Comparison of ENCODE assay signal across 11 cellular contexts in the genomic region with DNA sequence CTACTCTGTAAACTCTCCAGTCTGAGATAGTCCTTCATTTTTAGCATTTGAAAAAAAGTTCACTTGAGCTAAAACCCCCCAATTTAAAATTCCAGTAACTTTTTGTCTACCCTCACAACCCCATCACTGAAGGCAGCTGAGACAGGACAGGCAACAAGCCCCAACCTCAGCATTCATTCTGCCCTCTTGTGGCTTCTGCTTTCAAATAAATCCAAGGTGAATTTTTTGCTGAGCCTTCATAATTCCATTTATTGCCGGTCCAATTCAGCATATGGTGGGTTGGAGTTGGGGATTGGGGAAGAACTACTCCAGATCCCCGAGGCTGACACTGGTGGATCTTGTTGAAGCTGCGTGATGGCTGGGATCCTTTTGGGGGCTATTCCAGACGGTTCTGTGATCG.
DNase-seq lines count a peak whose midpoint lies in the region; ATAC-seq and TF ChIP-seq lines count a peak whose summit lies in the region.
"Had no signal": no experiment of that assay in that cellular context is flagged by ENCODE, and none has a peak within 500 bp of the region (broad histone marks: within the 10 kb centered on the region; RNA-seq: fewer than 3 reads in every experiment).

No MANE protein-coding gene starts in this region.

- no peak overlapping the region for H3K4me3 Mint-ChIP-seq in CD4-positive, alpha-beta memory T cell

- POLR2A ChIA-PET in CD4-positive, alpha-beta memory T cell (lab: Charles Lee; ENCODE audit: partially characterized antibody), result no interaction called here

- intact Hi-C loops in right lobe of liver (cut with DNase I), result no loop called here
- intact Hi-C loops in CD4-positive, alpha-beta memory T cell (cut with micrococcal nuclease), result no loop called here

- no peaks in the 10 kb centered on the region for H3K4me1 Mint-ChIP-seq in CD4-positive, alpha-beta memory T cell

- H3K4me1 ChIP-seq in right lobe of liver, result peaks cover 0 to 5% (median 0%) of the 10 kb centered on the region in 4 donors
- H3K4me1 ChIP-seq in CD4-positive, alpha-beta memory T cell (ENCODE audit: insufficient read depth, low read length), result no peaks in the 10 kb centered on the region
- H3K4me1 ChIP-seq: uterus had no signal

- H3K4me3 ChIP-seq in AG10803 (ENCODE audit: low read length), result no peak overlapping the region
- no peak overlapping the region for H3K4me3 ChIP-seq in choroid plexus epithelial cell (ENCODE audit: low read depth, low read length)
- no peak overlapping the region for H3K4me3 ChIP-seq in right lobe of liver
- H3K4me3 ChIP-seq in CD4-positive, alpha-beta memory T cell (ENCODE audit: low read length in 2 of 2), result no peak overlapping the region
- H3K4me3 ChIP-seq: uterus had no signal

- H3K27ac ChIP-seq in right lobe of liver, result no peak overlapping the region
- no peak overlapping the region for H3K27ac ChIP-seq in CD4-positive, alpha-beta memory T cell (ENCODE audit: low read depth, low read length)
- H3K27ac ChIP-seq: uterus had no signal

- no peaks in the 10 kb centered on the region for H3K36me3 ChIP-seq in right lobe of liver
- H3K36me3 ChIP-seq in CD4-positive, alpha-beta memory T cell (ENCODE audit: insufficient read depth, low read length), result no peaks in the 10 kb centered on the region
- H3K36me3 ChIP-seq: uterus had no signal

- no peaks in the 10 kb centered on the region for H3K36me3 Mint-ChIP-seq in CD4-positive, alpha-beta memory T cell

- no peak for DNase-seq in AG10803 (ENCODE audit: low read depth)
- peak; percentile 52 for DNase-seq in choroid plexus epithelial cell (ENCODE audit: low read depth)
- peak in 1 of 3 donors; percentile 44 for DNase-seq in right lobe of liver
- DNase-seq in CD4-positive, alpha-beta memory T cell, result no peak
- no peak for DNase-seq in activated CD4-positive, alpha-beta T cell treated with anti-CD3 and anti-CD28 coated beads for 48 hours
- DNase-seq: NCI-H1930, right cardiac atrium, uterus had no signal

- WGBS in right lobe of liver (ENCODE audit: insufficient coverage, low coverage, low lambda C conversion rate, missing lambda C conversion rate), result 49% methylated on average over 4 of the region's 5 CpGs

- no peaks in the 10 kb centered on the region for H3K9me3 ChIP-seq in right lobe of liver
- H3K9me3 ChIP-seq in CD4-positive, alpha-beta memory T cell (ENCODE audit: control insufficient read depth in 1 of 2, low read length in 2 of 2), result no peaks in the 10 kb centered on the region
- H3K9me3 ChIP-seq: uterus had no signal

- H3K27ac Mint-ChIP-seq in CD4-positive, alpha-beta memory T cell, result no peak overlapping the region

- H3K9me3 Mint-ChIP-seq in CD4-positive, alpha-beta memory T cell, result peaks cover 0 to 6% (median 3%) of the 10 kb centered on the region in 8 donors

- H3K27me3 Mint-ChIP-seq in CD4-positive, alpha-beta memory T cell, result no peaks in the 10 kb centered on the region

- H3K27me3 ChIP-seq in right lobe of liver, result no peaks in the 10 kb centered on the region
- H3K27me3 ChIP-seq in CD4-positive, alpha-beta memory T cell (ENCODE audit: insufficient read depth, low read length), result no peaks in the 10 kb centered on the region
- H3K27me3 ChIP-seq: uterus had no signal

- peak; percentile 74 to 80 (median 78) for ATAC-seq in right lobe of liver
- ATAC-seq in GM21717 (IDR thresholded peaks at IDR 0.05; ENCODE audit: unreplicated experiment), result no peak
- no peak for ATAC-seq in GM21367 (IDR thresholded peaks at IDR 0.05; ENCODE audit: unreplicated experiment)

- TF ChIP-seq CTCF in AG10803 (conservative IDR thresholded peaks at IDR 0.05; ENCODE audit: low read length) (peak; percentile 47), LNCAP (IDR thresholded peaks at IDR 0.05) (peak; percentile 44; the same call in 1 of the 2 replicates), choroid plexus epithelial cell (conservative IDR thresholded peaks at IDR 0.05; ENCODE audit: low read depth, low read length) (peak; percentile 65), right lobe of liver (IDR thresholded peaks at IDR 0.05) (peak; percentile 29 to 55 (median 48))

- no peak for TF ChIP-seq POLR2A in right lobe of liver (IDR thresholded peaks at IDR 0.05)

- CTCF ChIA-PET in CD4-positive, alpha-beta memory T cell (lab: Charles Lee; ENCODE audit: partially characterized antibody), result no interaction called here

Comparison
In these comparisons a context has a peak if more than half of its experiments do, and no peak if none do; other contexts are left out.
1. ATAC-seq: peak in right lobe of liver (4 of 4); none in GM21717 (single experiment) and GM21367 (single experiment).
2. Peak in every context shown above with its lines, with median percentiles within 50 percentile points of each other: CTCF ChIP-seq.